ENCODE assay signal across 26 cellular contexts in the genomic region with DNA sequence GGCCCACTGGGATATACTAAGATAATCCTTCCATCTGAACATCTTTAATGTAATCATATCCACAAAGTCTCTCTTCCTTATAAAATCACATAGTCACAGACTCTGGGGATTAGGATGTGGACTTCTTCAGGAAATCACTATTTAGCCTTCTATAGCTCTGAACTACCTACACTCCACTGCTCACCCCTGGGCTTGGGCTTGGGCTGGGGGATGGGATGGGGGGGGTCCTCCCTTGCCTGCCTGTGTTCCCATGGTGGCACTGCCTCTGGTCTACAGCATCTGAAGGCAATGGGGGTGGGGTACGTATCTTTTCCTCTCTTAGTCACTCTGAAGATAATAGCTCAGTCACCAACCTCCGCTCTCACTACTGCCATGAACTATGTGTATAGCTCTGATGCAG.
"Had no signal": no experiment of that assay in that cellular context is flagged by ENCODE, and none has a peak within 500 bp of the region (broad histone marks: within the 10 kb centered on the region; RNA-seq: fewer than 3 reads in every experiment).

No MANE protein-coding gene starts in this region.

- H3K27me3 Mint-ChIP-seq: dendritic cell treated with granulocyte-macrophage colony-stimulating factor and Interleukin-4, amounts not matched to agents 40 ng/mL and 50 ng/mL, for 4 days; memory B cell; stimulated activated naive B cell treated with anti-CD40 and anti-IgM and Interleukin-4, amounts not matched to agents 10 μg/mL and 1 μg/mL and 100 μg/mL, for 72 hours; stimulated activated naive CD8-positive, alpha-beta T cell treated with anti-CD3 and anti-CD28 coated beads, Interleukin-15, Interleukin-2, amounts not matched to agents 100 ng/mL and 50 ng/mL, for 24 hours had no signal

- H3K4me1 Mint-ChIP-seq: memory B cell; natural killer cell; stimulated activated naive B cell treated with anti-CD40 and anti-IgM and Interleukin-4, amounts not matched to agents 10 μg/mL and 1 μg/mL and 100 μg/mL, for 72 hours had no signal

- H3K9me3 Mint-ChIP-seq: dendritic cell treated with granulocyte-macrophage colony-stimulating factor and Interleukin-4, amounts not matched to agents 40 ng/mL and 50 ng/mL, for 4 days; endodermal cell had no signal

- H3K36me3 Mint-ChIP-seq: memory B cell, natural killer cell had no signal

- H3K4me1 ChIP-seq: colonic mucosa, esophagus muscularis mucosa, foreskin keratinocyte, gastroesophageal sphincter, psoas muscle, sigmoid colon, spleen, tibial nerve, upper lobe of left lung had no signal

- ATAC-seq: foreskin keratinocyte; gastroesophageal sphincter; heart right ventricle; left lobe of liver; psoas muscle; right cardiac atrium; stimulated activated naive B cell treated with anti-CD40 and anti-IgM and Interleukin-4, amounts not matched to agents 10 μg/mL and 1 μg/mL and 100 μg/mL, for 72 hours had no signal

- H3K27ac ChIP-seq: colonic mucosa, esophagus muscularis mucosa, foreskin keratinocyte, gastroesophageal sphincter, heart right ventricle, ovary, psoas muscle, sigmoid colon, spleen, thoracic aorta, tibial nerve, upper lobe of left lung had no signal

- H3K4me3 Mint-ChIP-seq: dendritic cell treated with granulocyte-macrophage colony-stimulating factor and Interleukin-4, amounts not matched to agents 40 ng/mL and 50 ng/mL, for 4 days; endodermal cell; memory B cell; natural killer cell; stimulated activated naive B cell treated with anti-CD40 and anti-IgM and Interleukin-4, amounts not matched to agents 10 μg/mL and 1 μg/mL and 100 μg/mL, for 72 hours; stimulated activated naive CD8-positive, alpha-beta T cell treated with anti-CD3 and anti-CD28 coated beads, Interleukin-15, Interleukin-2, amounts not matched to agents 100 ng/mL and 50 ng/mL, for 24 hours had no signal

- H3K36me3 ChIP-seq: colonic mucosa, esophagus muscularis mucosa, gastroesophageal sphincter, heart right ventricle, ovary, sigmoid colon, spleen, thoracic aorta, tibial nerve, upper lobe of left lung had no signal

- H3K27ac Mint-ChIP-seq: dendritic cell treated with granulocyte-macrophage colony-stimulating factor and Interleukin-4, amounts not matched to agents 40 ng/mL and 50 ng/mL, for 4 days; endodermal cell; memory B cell; natural killer cell; stimulated activated naive B cell treated with anti-CD40 and anti-IgM and Interleukin-4, amounts not matched to agents 10 μg/mL and 1 μg/mL and 100 μg/mL, for 72 hours; stimulated activated naive CD8-positive, alpha-beta T cell treated with anti-CD3 and anti-CD28 coated beads, Interleukin-15, Interleukin-2, amounts not matched to agents 100 ng/mL and 50 ng/mL, for 24 hours had no signal

- H3K4me3 ChIP-seq: colonic mucosa, esophagus muscularis mucosa, gastroesophageal sphincter, heart right ventricle, lung, ovary, psoas muscle, sigmoid colon, spleen, thoracic aorta, tibial nerve, upper lobe of left lung had no signal

- H3K27me3 ChIP-seq: colonic mucosa, esophagus muscularis mucosa, foreskin keratinocyte, gastroesophageal sphincter, heart right ventricle, ovary, sigmoid colon, spleen, tibial nerve, upper lobe of left lung had no signal

- DNase-seq: colonic mucosa; effector CD8-positive, alpha-beta T cell; endodermal cell; foreskin keratinocyte; heart right ventricle; hippocampal formation; natural killer cell; occipital lobe; ovary; posterior cingulate gyrus; psoas muscle; right cardiac atrium; sigmoid colon; spleen; stimulated activated CD4-positive, alpha-beta T cell treated with anti-CD3 and anti-CD28 coated beads, Interleukin-4, amount 100 ng/mL, for 4 hours; stimulated activated naive B cell treated with anti-CD40 and anti-IgM and Interleukin-4, amounts not matched to agents 10 μg/mL and 1 μg/mL and 100 μg/mL, for 72 hours; upper lobe of left lung had no signal
